In genomic region chr5:121086671-121087070, GRCh38 we compare ENCODE assay signal across 9 cellular contexts.
"Had no signal": no experiment of that assay in that cellular context is flagged by ENCODE, and none has a peak within 500 bp of the region (broad histone marks: within the 10 kb centered on the region; RNA-seq: fewer than 3 reads in every experiment).

No MANE protein-coding gene starts in this region.

- H3K27ac ChIP-seq: GM23248 had no signal

- H3K9ac ChIP-seq: GM23248 had no signal

- H3K4me1 ChIP-seq: HAP-1 had no signal

- H3K9me3 ChIP-seq: HAP-1 had no signal

- H2AFZ ChIP-seq: GM23248, GM23338 had no signal

- H3K36me3 ChIP-seq: HAP-1 had no signal

- ATAC-seq: GM23338, HCT116 had no signal

- H3K4me2 ChIP-seq: GM23338 had no signal

- H3K4me3 ChIP-seq: GM23248, GM23338, HAP-1 had no signal

- DNase-seq: GM23248, GOT3, H7, H9, HCEC 1CT, HFFc6 had no signal
